Comparison of ENCODE assay signal across 20 cellular contexts in genomic region chr19:55094456-55095259, GRCh38. TPM values are rescaled to one million over a fixed set of nuclear protein-coding genes. Genes with fewer than 3 reads are reported as not detected.
DNase-seq lines count a peak whose midpoint lies in the region; ATAC-seq and TF ChIP-seq lines count a peak whose summit lies in the region.
"Had no signal": no experiment of that assay in that cellular context is flagged by ENCODE, and none has a peak within 500 bp of the region (broad histone marks: within the 10 kb centered on the region; RNA-seq: fewer than 3 reads in every experiment).

No MANE protein-coding gene starts in this region.

- H3K79me1 ChIP-seq in mesendoderm (ENCODE audit: low read length) = no peaks in the 10 kb centered on the region

- no peak overlapping the region for H2BK15ac ChIP-seq in mesendoderm (replicated peaks; ENCODE audit: low read depth)

- H3K4me1 ChIP-seq in endodermal cell (ENCODE audit: control insufficient read depth, insufficient read depth, low read length) = no peaks in the 10 kb centered on the region
- H3K4me1 ChIP-seq in mesendoderm (ENCODE audit: control insufficient read depth, low read depth, low read length) = peaks cover 6% of the 10 kb centered on the region
- H3K4me1 ChIP-seq in Karpas-422 (ENCODE audit: low read length) = peaks cover 9% of the 10 kb centered on the region

- H3K9me2 ChIP-seq in Karpas-422 (replicated peaks; ENCODE audit: insufficient read depth, low read length) = no peaks in the 10 kb centered on the region

- H3K23ac ChIP-seq in mesendoderm (ENCODE audit: low read length) = no peak overlapping the region

- H2BK120ac ChIP-seq in mesendoderm (ENCODE audit: low read depth, low read length) = no peak overlapping the region

- TF ChIP-seq CTCF in endodermal cell (conservative IDR thresholded peaks at IDR 0.05) = peak; percentile 68

- H3K27me3 Mint-ChIP-seq in activated CD4-positive, alpha-beta T cell treated with anti-CD3 and anti-CD28 coated beads, Interleukin-2, amount 10 ng/mL, durations not matched to agents 7 days and 5 days = no peaks in the 10 kb centered on the region
- no peaks in the 10 kb centered on the region for H3K27me3 Mint-ChIP-seq in endodermal cell (ENCODE audit: insufficient read depth)
- H3K27me3 Mint-ChIP-seq in effector memory CD8-positive, alpha-beta T cell = no peaks in the 10 kb centered on the region

- POLR2A ChIA-PET in activated CD4-positive, alpha-beta T cell treated with anti-CD3 and anti-CD28 coated beads, Interleukin-2, amount 10 ng/mL, durations not matched to agents 7 days and 5 days (lab: Charles Lee) = no interaction called here

- H3K36me3 Mint-ChIP-seq in activated CD4-positive, alpha-beta T cell treated with anti-CD3 and anti-CD28 coated beads, Interleukin-2, amount 10 ng/mL, durations not matched to agents 7 days and 5 days (ENCODE audit: low read depth) = peaks cover 12% of the 10 kb centered on the region
- peaks cover 23% of the 10 kb centered on the region for H3K36me3 Mint-ChIP-seq in endodermal cell (ENCODE audit: low read depth)
- H3K36me3 Mint-ChIP-seq in effector memory CD8-positive, alpha-beta T cell (ENCODE audit: insufficient read depth) = peaks cover 17% of the 10 kb centered on the region

- peaks cover 2% of the 10 kb centered on the region for H3K4me1 Mint-ChIP-seq in activated CD4-positive, alpha-beta T cell treated with anti-CD3 and anti-CD28 coated beads, Interleukin-2, amount 10 ng/mL, durations not matched to agents 7 days and 5 days
- H3K4me1 Mint-ChIP-seq in endodermal cell = peaks cover 5% of the 10 kb centered on the region
- peaks cover 2 to 3% of the 10 kb centered on the region in 2 donors for H3K4me1 Mint-ChIP-seq in effector memory CD8-positive, alpha-beta T cell (ENCODE audit: low read depth in 2 of 2)

- H4K20me1 ChIP-seq in Karpas-422 (ENCODE audit: insufficient read depth, low read depth, low read length) = peaks cover 36% of the 10 kb centered on the region

- ATAC-seq in HG02884 (IDR thresholded peaks at IDR 0.05; ENCODE audit: unreplicated experiment) = no peak
- no peak for ATAC-seq in effector memory CD8-positive, alpha-beta T cell (replicated peaks)

- H3K27me3 ChIP-seq in endodermal cell (ENCODE audit: control insufficient read depth, insufficient read depth, low read length, poor library complexity, severe bottlenecking) (no peaks in the 10 kb centered on the region), mesendoderm (ENCODE audit: insufficient read depth, low read length, poor library complexity) (no peaks in the 10 kb centered on the region), Karpas-422 (ENCODE audit: low read length) (no peaks in the 10 kb centered on the region)

- no peak overlapping the region for H4K8ac ChIP-seq in mesendoderm (ENCODE audit: low read depth, low read length)

- no peak overlapping the region for H3K56ac ChIP-seq in mesendoderm (ENCODE audit: low read length)

- no peak overlapping the region for H3K27ac ChIP-seq in endodermal cell (ENCODE audit: low read depth, low read length)
- H3K27ac ChIP-seq in mesendoderm (ENCODE audit: low read depth, low read length) = no peak overlapping the region
- no peak overlapping the region for H3K27ac ChIP-seq in Karpas-422 (ENCODE audit: low read length)
- H3K27ac ChIP-seq: 22Rv1, HL-60, KMS-11, PC-9 had no signal

- H3K36me3 ChIP-seq in endodermal cell (ENCODE audit: control insufficient read depth, insufficient read depth, low read length) = peaks cover 23% of the 10 kb centered on the region
- H3K36me3 ChIP-seq in mesendoderm (ENCODE audit: control insufficient read depth, insufficient read depth, low read length) = peaks cover 2% of the 10 kb centered on the region
- no peaks in the 10 kb centered on the region for H3K36me3 ChIP-seq in Karpas-422 (ENCODE audit: insufficient read depth, low read length)

- no peak overlapping the region for H3K4me2 ChIP-seq in mesendoderm (ENCODE audit: low read length)
- H3K4me2 ChIP-seq in Karpas-422 (ENCODE audit: low read depth, low read length, poor library complexity, severe bottlenecking) = no peak overlapping the region
- H3K4me2 ChIP-seq: KMS-11, PC-9 had no signal

- DNase-seq in activated CD4-positive, alpha-beta T cell treated with anti-CD3 and anti-CD28 coated beads, Interleukin-2, amount 10 ng/mL, durations not matched to agents 7 days and 5 days = no peak
- DNase-seq in activated CD4-positive, alpha-beta T cell treated with anti-CD3 and anti-CD28 coated beads for 48 hours = no peak
- DNase-seq in endodermal cell (peak; percentile 94), mesendoderm (peak; percentile 87), Karpas-422 (no peak), NCI-H1105 treated with DMSO at 0.1 percent for 48 hours (lab: John Stamatoyannopoulos, UW) (no peak)
- DNase-seq in effector memory CD8-positive, alpha-beta T cell = no peak
- DNase-seq: DMS 273 treated with DMSO at 0.1 percent for 48 hours, EL, MM.1S, NCI-H1105, NCI-H187, NCI-H446, SHP77 treated with DMSO at 0.1 percent for 48 hours had no signal

- no peak overlapping the region for H3K9ac ChIP-seq in endodermal cell (ENCODE audit: extremely low read depth, low read length, poor library complexity, severe bottlenecking)
- H3K9ac ChIP-seq in mesendoderm (ENCODE audit: low read length) = peak overlapping the region; percentile 15
- H3K9ac ChIP-seq in Karpas-422 (ENCODE audit: low read length) = no peak overlapping the region
- H3K9ac ChIP-seq: KMS-11 had no signal

- H4K5ac ChIP-seq in mesendoderm (ENCODE audit: low read length) = no peak overlapping the region

- H3K9me3 Mint-ChIP-seq in activated CD4-positive, alpha-beta T cell treated with anti-CD3 and anti-CD28 coated beads, Interleukin-2, amount 10 ng/mL, durations not matched to agents 7 days and 5 days = no peaks in the 10 kb centered on the region
- no peaks in the 10 kb centered on the region for H3K9me3 Mint-ChIP-seq in endodermal cell
- no peaks in the 10 kb centered on the region for H3K9me3 Mint-ChIP-seq in effector memory CD8-positive, alpha-beta T cell

- H3K4ac ChIP-seq in mesendoderm (ENCODE audit: low read depth, low read length) = no peak overlapping the region

- peak overlapping the region; percentile 31 for H3K27ac Mint-ChIP-seq in activated CD4-positive, alpha-beta T cell treated with anti-CD3 and anti-CD28 coated beads, Interleukin-2, amount 10 ng/mL, durations not matched to agents 7 days and 5 days
- peak overlapping the region; percentile 61 for H3K27ac Mint-ChIP-seq in endodermal cell
- no peak overlapping the region for H3K27ac Mint-ChIP-seq in effector memory CD8-positive, alpha-beta T cell

- H3K4me3 Mint-ChIP-seq in activated CD4-positive, alpha-beta T cell treated with anti-CD3 and anti-CD28 coated beads, Interleukin-2, amount 10 ng/mL, durations not matched to agents 7 days and 5 days = no peak overlapping the region
- no peak overlapping the region for H3K4me3 Mint-ChIP-seq in endodermal cell
- H3K4me3 Mint-ChIP-seq in effector memory CD8-positive, alpha-beta T cell = no peak overlapping the region

- no peak overlapping the region for H2BK5ac ChIP-seq in mesendoderm (ENCODE audit: low read length)

- H3K18ac ChIP-seq in mesendoderm (ENCODE audit: low read length) = no peak overlapping the region

- 86 to 90% methylated on average over 15 to 31 of the region's 32 CpGs for WGBS in endodermal cell (ENCODE audit: insufficient coverage in 1 of 2, insufficient read length in 1 of 2), 2 experiments
- WGBS in mesendoderm (ENCODE audit: extremely low coverage, insufficient coverage, low lambda C conversion rate) = no CpG with 5 or more reads among the region's 32 CpGs

- H2AFZ ChIP-seq in Karpas-422 (ENCODE audit: low read length) = no peak overlapping the region
- H2AFZ ChIP-seq: PC-9 had no signal

- CTCF ChIA-PET in activated CD4-positive, alpha-beta T cell treated with anti-CD3 and anti-CD28 coated beads, Interleukin-2, amount 10 ng/mL, durations not matched to agents 7 days and 5 days (lab: Charles Lee) = no interaction called here

- no peaks in the 10 kb centered on the region for H3K79me2 ChIP-seq in mesendoderm (ENCODE audit: control insufficient read depth, insufficient read depth, low read length)
- H3K79me2 ChIP-seq in Karpas-422 (ENCODE audit: low read length) = no peaks in the 10 kb centered on the region

- H3K4me3 ChIP-seq in endodermal cell (ENCODE audit: low read length) (no peak overlapping the region), mesendoderm (ENCODE audit: low read length) (no peak overlapping the region), Karpas-422 (ENCODE audit: low read length) (no peak overlapping the region)
- H3K4me3 ChIP-seq: PC-9 had no signal

- H3K9me3 ChIP-seq in endodermal cell (ENCODE audit: control insufficient read depth, low read length) (no peaks in the 10 kb centered on the region), Karpas-422 (ENCODE audit: low read length) (no peaks in the 10 kb centered on the region)

- H2AK5ac ChIP-seq in mesendoderm (ENCODE audit: low read length) = no peak overlapping the region

RNA-seq across cellular contexts. Expression of gene EPS8L1, which starts 19.0 kb away (rescaled TPM):
- 1 to 10 TPM; 3.2 to 5.5 TPM for total RNA-seq in activated CD4-positive, alpha-beta T cell treated with anti-CD3 and anti-CD28 coated beads, Interleukin-2, amount 10 ng/mL, durations not matched to agents 7 days and 5 days
- total RNA-seq in endodermal cell = 10 to 100 TPM; 29.4 to 52.8 TPM
- 14.5 TPM for polyA plus RNA-seq in endodermal cell (2013, experiment 1 of 2)
- polyA plus RNA-seq in endodermal cell (2013, experiment 2 of 2) = 14.3 TPM
- polyA plus RNA-seq in mesendoderm (2013, experiment 1 of 2) = 13.8 TPM
- polyA plus RNA-seq in mesendoderm (2013, experiment 2 of 2) = 11.6 TPM
- not detected in 2 replicates for total RNA-seq in Karpas-422 (2014; rRNA removed; shearing (Covaris generic); ENCODE audit: low replicate concordance)

RNA-seq across cellular contexts. Expression of gene PPP1R12C, which starts 22.8 kb away (rescaled TPM):
- total RNA-seq in activated CD4-positive, alpha-beta T cell treated with anti-CD3 and anti-CD28 coated beads, Interleukin-2, amount 10 ng/mL, durations not matched to agents 7 days and 5 days = 100 to 1,000 TPM; 135 to 152 TPM
- total RNA-seq in endodermal cell = 100 to 1,000 TPM in 1 of 2 donors, 10 to 100 TPM in 1; 98.2 to 107 TPM
- polyA plus RNA-seq in endodermal cell (2013, experiment 1 of 2) = 53.5 TPM
- polyA plus RNA-seq in endodermal cell (2013, experiment 2 of 2) = 49.1 TPM
- 42.5 TPM for polyA plus RNA-seq in mesendoderm (2013, experiment 1 of 2)
- 43.2 TPM for polyA plus RNA-seq in mesendoderm (2013, experiment 2 of 2)
- total RNA-seq in Karpas-422 (2014; rRNA removed; shearing (Covaris generic); ENCODE audit: low replicate concordance) = 81.8 and 267 TPM in 2 replicates

RNA-seq across cellular contexts. Expression of gene RDH13, which starts 31.7 kb away (rescaled TPM):
- 10 to 100 TPM; 15.0 to 15.6 TPM for total RNA-seq in activated CD4-positive, alpha-beta T cell treated with anti-CD3 and anti-CD28 coated beads, Interleukin-2, amount 10 ng/mL, durations not matched to agents 7 days and 5 days
- total RNA-seq in endodermal cell = 10 to 100 TPM; 20.6 to 39.0 TPM
- 9.6 TPM for polyA plus RNA-seq in endodermal cell (2013, experiment 1 of 2)
- 9.2 TPM for polyA plus RNA-seq in endodermal cell (2013, experiment 2 of 2)
- 14.3 TPM for polyA plus RNA-seq in mesendoderm (2013, experiment 1 of 2)
- polyA plus RNA-seq in mesendoderm (2013, experiment 2 of 2) = 14.3 TPM
- 16.4 and 23.8 TPM in 2 replicates for total RNA-seq in Karpas-422 (2014; rRNA removed; shearing (Covaris generic); ENCODE audit: low replicate concordance)

RNA-seq across cellular contexts. Expression of gene TNNT1, which starts 54.3 kb away (rescaled TPM):
- under 1 TPM in 1 of 2 experiments, not detected in 1; 0.32 TPM for total RNA-seq in activated CD4-positive, alpha-beta T cell treated with anti-CD3 and anti-CD28 coated beads, Interleukin-2, amount 10 ng/mL, durations not matched to agents 7 days and 5 days
- 10 to 100 TPM; 22.9 to 66.7 TPM for total RNA-seq in endodermal cell
- 43.3 TPM for polyA plus RNA-seq in endodermal cell (2013, experiment 1 of 2)
- 40.7 TPM for polyA plus RNA-seq in endodermal cell (2013, experiment 2 of 2)
- 35.9 TPM for polyA plus RNA-seq in mesendoderm (2013, experiment 1 of 2)
- polyA plus RNA-seq in mesendoderm (2013, experiment 2 of 2) = 40.3 TPM
- total RNA-seq in Karpas-422 (2014; rRNA removed; shearing (Covaris generic); ENCODE audit: low replicate concordance) = 10.4 and 39.0 TPM in 2 replicates

RNA-seq across cellular contexts. Expression of gene GP6, which starts 56.6 kb away (rescaled TPM):
- under 1 TPM; 0.19 to 0.52 TPM for total RNA-seq in activated CD4-positive, alpha-beta T cell treated with anti-CD3 and anti-CD28 coated beads, Interleukin-2, amount 10 ng/mL, durations not matched to agents 7 days and 5 days
- under 1 TPM in 1 of 2 donors, not detected in 1; 0.22 TPM for total RNA-seq in endodermal cell
- polyA plus RNA-seq in endodermal cell (2013, experiment 1 of 2) = not detected
- 0.41 TPM for polyA plus RNA-seq in endodermal cell (2013, experiment 2 of 2)
- 0.10 TPM for polyA plus RNA-seq in mesendoderm (2013, experiment 1 of 2)
- 0.04 TPM for polyA plus RNA-seq in mesendoderm (2013, experiment 2 of 2)
- 0.26 TPM in 1 of 2 replicates, not detected in the other for total RNA-seq in Karpas-422 (2014; rRNA removed; shearing (Covaris generic); ENCODE audit: low replicate concordance)
- polyA plus RNA-seq: BJ had no signal

Comparison
In these comparisons a context has a peak if more than half of its experiments do, and no peak if none do; other contexts are left out.
1. DNase-seq: peak in endodermal cell (single experiment) and mesendoderm (single experiment); none in activated CD4-positive, alpha-beta T cell treated with anti-CD3 and anti-CD28 coated beads, Interleukin-2, amount 10 ng/mL, durations not matched to agents 7 days and 5 days (single experiment), activated CD4-positive, alpha-beta T cell treated with anti-CD3 and anti-CD28 coated beads for 48 hours (single experiment), Karpas-422 (single experiment), NCI-H1105 treated with DMSO at 0.1 percent for 48 hours (single experiment) and effector memory CD8-positive, alpha-beta T cell (0 of 3).
2. H3K27ac Mint-ChIP-seq: peak in activated CD4-positive, alpha-beta T cell treated with anti-CD3 and anti-CD28 coated beads, Interleukin-2, amount 10 ng/mL, durations not matched to agents 7 days and 5 days (single experiment) and endodermal cell (single experiment); none in effector memory CD8-positive, alpha-beta T cell (0 of 2).
3. RNA of gene EPS8L1, which starts 19.0 kb away (total RNA-seq): 29.4 to 52.8 TPM in endodermal cell; 3.2 to 5.5 TPM in activated CD4-positive, alpha-beta T cell treated with anti-CD3 and anti-CD28 coated beads, Interleukin-2, amount 10 ng/mL, durations not matched to agents 7 days and 5 days and not detected in Karpas-422; every median in the first group is over 4 times any median in the second.